Comparison of ENCODE assay signal across 18 cellular contexts in genomic region chr2:236042087-236042486, GRCh38.
"Had no signal": no experiment of that assay in that cellular context is flagged by ENCODE, and none has a peak within 500 bp of the region (broad histone marks: within the 10 kb centered on the region; RNA-seq: fewer than 3 reads in every experiment).

No MANE protein-coding gene starts in this region.

- DNase-seq: dermis blood vessel endothelial cell; dorsolateral prefrontal cortex; effector CD4-positive, alpha-beta T cell; effector memory CD4-positive, alpha-beta T cell; foreskin keratinocyte; heart right ventricle; hippocampal formation; left cardiac atrium; left lung; left ventricle myocardium superior; lower lobe of right lung; mesendoderm; mucosa of descending colon; naive B cell had no signal

- H3K4me3 ChIP-seq: coronary artery, dorsolateral prefrontal cortex, esophagus muscularis mucosa, gastroesophageal sphincter, heart right ventricle, left lung, lower lobe of right lung, mucosa of descending colon had no signal

- H3K9me3 Mint-ChIP-seq: mesothelial cell of epicardium had no signal

- H3K4me1 Mint-ChIP-seq: naive B cell had no signal

- H3K4me1 ChIP-seq: esophagus muscularis mucosa, gastroesophageal sphincter, heart right ventricle, left lung, lower lobe of right lung had no signal

- H3K27ac Mint-ChIP-seq: mesothelial cell of epicardium, naive B cell had no signal

- H3K36me3 Mint-ChIP-seq: naive B cell had no signal

- H3K9me3 ChIP-seq: esophagus muscularis mucosa, gastroesophageal sphincter, heart right ventricle, left lung, lower lobe of right lung, mucosa of descending colon had no signal

- H3K4me3 Mint-ChIP-seq: mesothelial cell of epicardium, naive B cell had no signal

- H3K27ac ChIP-seq: coronary artery, dorsolateral prefrontal cortex, esophagus muscularis mucosa, gastroesophageal sphincter, heart right ventricle, left lung, lower lobe of right lung had no signal

- H3K27me3 ChIP-seq: dorsolateral prefrontal cortex, esophagus muscularis mucosa, foreskin keratinocyte, gastroesophageal sphincter, heart right ventricle, left lung had no signal

- ATAC-seq: foreskin keratinocyte, gastroesophageal sphincter, heart right ventricle, left cardiac atrium, left lung, left ventricle myocardium superior, lower lobe of right lung, mucosa of descending colon had no signal
